In the genomic region with DNA sequence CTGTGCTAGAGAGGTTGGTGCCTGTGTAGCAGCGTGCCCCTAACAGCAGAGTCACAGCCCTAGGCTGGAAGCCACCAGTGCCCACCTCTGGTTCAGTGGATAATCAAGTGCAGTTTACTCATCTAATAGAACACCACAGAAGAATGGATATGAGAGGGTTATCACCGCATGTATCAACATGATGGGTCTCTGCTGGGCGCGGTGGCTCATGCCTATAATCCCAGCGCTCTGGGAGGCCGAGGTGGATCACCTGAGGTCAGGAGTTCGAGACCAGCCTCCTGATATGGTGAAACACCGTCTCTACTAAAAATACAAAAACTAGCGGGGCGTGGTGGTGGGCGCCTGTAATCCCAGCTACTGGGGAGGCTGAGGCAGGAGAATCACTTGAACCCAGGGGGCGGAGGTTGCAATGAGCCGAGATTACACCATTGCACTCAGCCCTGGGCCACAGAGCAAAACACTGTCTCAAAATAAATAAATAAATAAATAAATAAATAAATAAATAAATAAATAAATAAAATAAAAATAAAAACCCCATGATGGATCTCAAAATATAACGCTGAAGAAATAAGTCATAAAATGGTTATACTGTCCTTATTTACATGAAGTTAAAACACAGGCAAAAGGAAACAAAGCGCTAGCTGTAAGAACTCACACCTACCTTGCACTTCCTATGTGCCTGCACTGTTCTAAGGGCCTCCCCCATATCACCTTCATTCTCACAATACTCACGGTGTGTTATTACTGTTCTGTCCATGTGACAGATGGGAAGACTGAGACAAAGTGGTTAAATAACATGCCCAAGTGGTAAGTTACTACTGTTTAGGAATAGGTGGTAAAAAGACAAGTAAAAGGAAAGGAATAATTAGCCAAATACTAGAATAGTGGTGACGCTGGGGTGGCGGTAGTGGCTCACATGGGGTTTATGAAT, we compare ENCODE assay signal across 8 cellular contexts.
DNase-seq lines count a peak whose midpoint lies in the region; ATAC-seq and TF ChIP-seq lines count a peak whose summit lies in the region.

No MANE protein-coding gene starts in this region.

- TF ChIP-seq CTCF in RWPE2 (IDR thresholded peaks at IDR 0.05; ENCODE audit: poor library complexity, severe bottlenecking) (no peak), esophagus squamous epithelium (IDR thresholded peaks at IDR 0.05) (no peak)

- peak overlapping the region; percentile 66 for H3K4me3 Mint-ChIP-seq in stimulated activated effector memory CD8-positive, alpha-beta T cell treated with anti-CD3 and anti-CD28 coated beads, Interleukin-12 subunit alpha, Interleukin-12 subunit beta, amount 100 ng/mL, for 72 hours

- H3K4me1 Mint-ChIP-seq in stimulated activated effector memory CD8-positive, alpha-beta T cell treated with anti-CD3 and anti-CD28 coated beads, Interleukin-12 subunit alpha, Interleukin-12 subunit beta, amount 100 ng/mL, for 72 hours, result peaks cover 55% of the 10 kb centered on the region

- H3K4me3 ChIP-seq in RWPE2 (ENCODE audit: severe bottlenecking) (no peak overlapping the region), esophagus squamous epithelium (peak overlapping the region in 1 of 4 donors; percentile 36), MG63 (no peak overlapping the region)

- 60 to 68% methylated on average over 9 to 18 of the region's 18 CpGs for WGBS in esophagus squamous epithelium, 2 donors

- no peak for TF ChIP-seq POLR2A in esophagus squamous epithelium (IDR thresholded peaks at IDR 0.05)

- peaks cover 17% of the 10 kb centered on the region for H3K36me3 ChIP-seq in RWPE2 (ENCODE audit: low read depth)
- no peaks in the 10 kb centered on the region for H3K36me3 ChIP-seq in esophagus squamous epithelium
- H3K36me3 ChIP-seq in MG63, result peaks cover 32% of the 10 kb centered on the region

- intact Hi-C loops in esophagus squamous epithelium (cut with DNase I), result no loop called here

- no peaks in the 10 kb centered on the region for H3K9me3 Mint-ChIP-seq in stimulated activated effector memory CD8-positive, alpha-beta T cell treated with anti-CD3 and anti-CD28 coated beads, Interleukin-12 subunit alpha, Interleukin-12 subunit beta, amount 100 ng/mL, for 72 hours

- H3K27ac ChIP-seq in RWPE2 (ENCODE audit: poor library complexity, severe bottlenecking) (peak overlapping the region; percentile 94), esophagus squamous epithelium (peak overlapping the region; percentile 76 to 90 (median 87))

- peaks cover 32% of the 10 kb centered on the region for H3K4me1 ChIP-seq in RWPE2 (ENCODE audit: insufficient read depth, poor library complexity, severe bottlenecking)
- peaks cover 23 to 71% (median 59%) of the 10 kb centered on the region in 3 donors for H3K4me1 ChIP-seq in esophagus squamous epithelium

- DNase-seq in RWPE2 (ENCODE audit: low spot score) (no peak), esophagus squamous epithelium (lab: John Stamatoyannopoulos, UW) (no peak), NCI-H524 treated with DMSO at 0.1 percent for 48 hours (lab: John Stamatoyannopoulos, UW) (no peak), MG63 (no peak), NCI-H2081 (lab: John Stamatoyannopoulos, UW) (no peak)
- no peak for DNase-seq in stimulated activated effector memory CD8-positive, alpha-beta T cell treated with anti-CD3 and anti-CD28 coated beads, Interleukin-12 subunit alpha, Interleukin-12 subunit beta, amount 100 ng/mL, for 72 hours (ENCODE audit: low spot score in 2 of 2)

- H3K27ac Mint-ChIP-seq in stimulated activated effector memory CD8-positive, alpha-beta T cell treated with anti-CD3 and anti-CD28 coated beads, Interleukin-12 subunit alpha, Interleukin-12 subunit beta, amount 100 ng/mL, for 72 hours, result peak overlapping the region; percentile 95

- no peaks in the 10 kb centered on the region for H3K36me3 Mint-ChIP-seq in stimulated activated effector memory CD8-positive, alpha-beta T cell treated with anti-CD3 and anti-CD28 coated beads, Interleukin-12 subunit alpha, Interleukin-12 subunit beta, amount 100 ng/mL, for 72 hours

- H3K27me3 ChIP-seq in RWPE2 (ENCODE audit: insufficient read depth, poor library complexity, severe bottlenecking) (no peaks in the 10 kb centered on the region), esophagus squamous epithelium (no peaks in the 10 kb centered on the region), MG63 (no peaks in the 10 kb centered on the region)

- peak; percentile 8 for ATAC-seq in GM19035 (IDR thresholded peaks at IDR 0.05; ENCODE audit: unreplicated experiment)
- no peak for ATAC-seq in RWPE2 (ENCODE audit: low read depth)
- ATAC-seq in stimulated activated effector memory CD8-positive, alpha-beta T cell treated with anti-CD3 and anti-CD28 coated beads, Interleukin-12 subunit alpha, Interleukin-12 subunit beta, amount 100 ng/mL, for 72 hours, result peak; percentile 48
- no peak for ATAC-seq in HG03280 (IDR thresholded peaks at IDR 0.05; ENCODE audit: unreplicated experiment)

- H3K9me3 ChIP-seq in RWPE2 (ENCODE audit: severe bottlenecking), result no peaks in the 10 kb centered on the region
- no peaks in the 10 kb centered on the region for H3K9me3 ChIP-seq in esophagus squamous epithelium
- H3K9me3 ChIP-seq in MG63, result peaks cover 5% of the 10 kb centered on the region; the same call in 1 of the 2 replicates

Comparison
In these comparisons a context has a peak if more than half of its experiments do, and no peak if none do; other contexts are left out.
1. ATAC-seq: peak in GM19035 (single experiment) and stimulated activated effector memory CD8-positive, alpha-beta T cell treated with anti-CD3 and anti-CD28 coated beads, Interleukin-12 subunit alpha, Interleukin-12 subunit beta, amount 100 ng/mL, for 72 hours (single experiment); none in RWPE2 (single experiment) and HG03280 (single experiment).